In genomic region chr3:39521456-39521855, GRCh38 we compare ENCODE assay signal across 3 cellular contexts.
TF ChIP-seq lines count a peak whose summit lies in the region.

No MANE protein-coding gene starts in this region.

TF ChIP-seq in A549, 52 proteins besides CTCF, POLR2A, EP300 and RAD21:
- no peak for TF ChIP-seq ATOH8 (CRISPR knock-in tag; IDR thresholded peaks at IDR 0.05; ENCODE audit: low read depth)
- TF ChIP-seq MAFK (IDR thresholded peaks at IDR 0.05; ENCODE audit: partially characterized antibody), result peak; percentile 90
TF ChIP-seq in A549: peak in this region for 1.

TF ChIP-seq in IMR-90, 13 proteins besides CTCF, POLR2A, EP300 and RAD21:
- TF ChIP-seq ELK1 (IDR thresholded peaks at IDR 0.05; ENCODE audit: borderline replicate concordance, low read depth, low read length) (no peak), MAFK (IDR thresholded peaks at IDR 0.05; ENCODE audit: low read depth, low read length) (peak; percentile 93)

TF ChIP-seq in H1, 55 proteins besides CTCF, POLR2A, EP300 and RAD21:
- TF ChIP-seq MAX (IDR thresholded peaks at IDR 0.05), result no peak
- TF ChIP-seq NANOG (IDR thresholded peaks at IDR 0.05; ENCODE audit: insufficient read depth, low read depth, low read length, poor library complexity, severe bottlenecking), result no peak
- TF ChIP-seq MAFK (IDR thresholded peaks at IDR 0.05; ENCODE audit: low read depth, low read length), result peak; percentile 76; the same call in 1 of the 2 replicates
